Comparison of ENCODE assay signal across 17 cellular contexts in the genomic region with DNA sequence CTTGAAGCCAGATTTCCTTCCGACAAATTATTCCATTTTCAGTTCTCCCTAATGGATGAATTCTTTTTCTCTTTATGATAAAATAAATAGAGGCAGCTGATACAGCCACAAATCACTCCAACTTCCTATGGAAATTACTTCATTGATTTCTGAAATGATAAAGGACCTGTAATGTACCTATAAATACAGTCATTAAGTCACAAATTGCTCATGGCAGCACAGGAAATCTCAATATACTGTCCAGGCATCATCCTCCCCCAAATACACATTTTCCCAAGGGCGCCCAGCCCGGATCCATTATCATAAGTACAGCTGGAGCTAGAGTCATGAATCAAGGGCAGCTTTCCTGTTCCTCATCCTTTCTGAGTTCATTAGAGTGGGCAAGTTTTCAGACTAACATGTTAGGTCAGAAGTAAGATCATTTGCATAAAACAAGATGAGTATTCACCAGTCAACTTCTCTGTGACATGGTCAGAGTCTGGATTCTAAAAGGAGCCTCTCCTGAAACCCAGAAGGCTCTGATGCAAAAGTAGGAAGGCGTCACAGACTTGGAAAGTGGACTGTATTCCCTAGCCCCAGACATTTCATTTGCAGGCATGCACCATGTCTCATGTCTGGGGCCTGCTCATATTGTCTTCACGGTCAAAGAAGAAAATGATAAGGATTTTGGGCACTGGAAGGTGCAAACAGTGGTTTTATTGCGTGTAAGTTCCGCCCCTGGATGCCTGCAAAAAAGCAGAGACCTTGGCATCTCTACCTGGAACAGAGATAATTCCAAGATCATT.
DNase-seq lines count a peak whose midpoint lies in the region; ATAC-seq, FAIRE-seq and TF ChIP-seq lines count a peak whose summit lies in the region.
"Had no signal": no experiment of that assay in that cellular context is flagged by ENCODE, and none has a peak within 500 bp of the region (broad histone marks: within the 10 kb centered on the region; RNA-seq: fewer than 3 reads in every experiment).

No MANE protein-coding gene starts in this region.

- no peak for TF ChIP-seq CTCF in heart right ventricle (IDR thresholded peaks at IDR 0.05)
- TF ChIP-seq CTCF in endothelial cell of umbilical vein (IDR thresholded peaks at IDR 0.05; ENCODE audit: extremely low read depth in 1 of 2, insufficient read depth in 1 of 2, low read depth in 1 of 2, low read length in 2 of 2) = no peak
- no peak for TF ChIP-seq CTCF in spleen (IDR thresholded peaks at IDR 0.05 in 8 of 11, conservative IDR thresholded peaks at IDR 0.05 in 3 of 11)
- no peak for TF ChIP-seq CTCF in MCF 10A (IDR thresholded peaks at IDR 0.05; ENCODE audit: unreplicated experiment)

- H3K27me3 Mint-ChIP-seq in MCF 10A (ENCODE audit: insufficient read depth, unreplicated experiment) = no peaks in the 10 kb centered on the region
- H3K27me3 Mint-ChIP-seq: CD4-positive, CD25-positive, alpha-beta regulatory T cell had no signal

- no peaks in the 10 kb centered on the region for H4K20me1 ChIP-seq in endothelial cell of umbilical vein (replicated peaks; ENCODE audit: control insufficient read depth, extremely low read depth, insufficient read depth, low read length)

- H3K27me3 ChIP-seq in heart right ventricle (no peaks in the 10 kb centered on the region), endothelial cell of umbilical vein (ENCODE audit: control insufficient read depth in 2 of 2, insufficient read depth in 2 of 2, low read length in 2 of 2) (no peaks in the 10 kb centered on the region), spleen (replicated peaks in 1 of 7) (no peaks in the 10 kb centered on the region)

- POLR2A ChIA-PET in endothelial cell of umbilical vein (lab: Charles Lee) (no interaction called here), MCF 10A (lab: Yijun Ruan, JAX) (no interaction called here)

- H3K4me3 Mint-ChIP-seq in MCF 10A (ENCODE audit: unreplicated experiment) = no peak overlapping the region
- H3K4me3 Mint-ChIP-seq: CD4-positive, CD25-positive, alpha-beta regulatory T cell had no signal

- peaks cover 4% of the 10 kb centered on the region for H3K4me1 Mint-ChIP-seq in MCF 10A (ENCODE audit: insufficient read depth, unreplicated experiment)

- H3K36me3 ChIP-seq in heart right ventricle (no peaks in the 10 kb centered on the region), endothelial cell of umbilical vein (ENCODE audit: control insufficient read depth in 2 of 2, extremely low read depth in 1 of 2, insufficient read depth in 2 of 2, low read length in 2 of 2) (no peaks in the 10 kb centered on the region), spleen (no peaks in the 10 kb centered on the region)

- H3K4me1 ChIP-seq in heart right ventricle (peaks cover 2 to 95% (median 64%) of the 10 kb centered on the region in 9 donors), endothelial cell of umbilical vein (ENCODE audit: control insufficient read depth, extremely low read depth, insufficient read depth, low read length) (peaks cover 3% of the 10 kb centered on the region), spleen (peaks cover 0 to 9% (median 3%) of the 10 kb centered on the region in 6 donors)

- no peak for FAIRE-seq in endothelial cell of umbilical vein (lab: Jason Lieb, UNC)

- no peak overlapping the region for H2AFZ ChIP-seq in endothelial cell of umbilical vein (ENCODE audit: low read depth, low read length)
- H2AFZ ChIP-seq: PC-9 had no signal

- intact Hi-C loops in heart right ventricle (cut with DNase I) (loop anchor here in 6 of 10 donors (10.0 kb wide), 4 partner anchors 168 to 378 kb away; no protein-coding TSS in a partner anchor), cardiac septum (cut with DNase I) (loop anchor here (2.0 to 5.0 kb wide), 2 partner anchors 41 to 378 kb away; no protein-coding TSS in a partner anchor), endothelial cell of umbilical vein (cut with micrococcal nuclease) (no loop called here), spleen (cut with DNase I; ENCODE audit: low total_unique reads) (no loop called here), MCF 10A (cut with micrococcal nuclease) (no loop called here)

- peak in 2 of 8 donors; percentile 21 to 22 for ATAC-seq in heart right ventricle
- no peak for ATAC-seq in HG03565 (IDR thresholded peaks at IDR 0.05; ENCODE audit: unreplicated experiment)

- dilution Hi-C loops in endothelial cell of umbilical vein (cut with MboI; ENCODE audit: extremely low pct_ligation_motif_present, low sequenced_read_pairs) = no loop called here

- DNase-seq in heart right ventricle = no peak
- no peak for DNase-seq in cardiac septum (ENCODE audit: low spot score)
- DNase-seq in NCI-H748 treated with DMSO at 0.1 percent for 48 hours (lab: John Stamatoyannopoulos, UW) = peak; percentile 70
- DNase-seq in endothelial cell of umbilical vein (ENCODE audit: low read depth, low spot score) = peak; percentile 19
- no peak for DNase-seq in spleen
- no peak for DNase-seq in activated naive CD4-positive, alpha-beta T cell treated with anti-CD3 and anti-CD28 coated beads, Interleukin-2, amount 50 U/mL, for 16 hours
- DNase-seq in MCF 10A (ENCODE audit: unreplicated experiment) = no peak
- DNase-seq: CD4-positive, CD25-positive, alpha-beta regulatory T cell; DND-41; GF-D8; H7; KBM-7; NCI-H1092; NCI-H187 treated with DMSO at 0.1 percent for 48 hours; NCI-H510A treated with DMSO at 0.1 percent for 48 hours; PC-9 had no signal

- H3K27ac ChIP-seq in heart right ventricle (peak overlapping the region in 7 of 10 donors; percentile 5 to 92 (median 54)), endothelial cell of umbilical vein (ENCODE audit: insufficient read depth, low read depth, low read length) (no peak overlapping the region), spleen (peak overlapping the region; percentile 30 to 64 (median 47))
- H3K27ac ChIP-seq: PC-9 had no signal

- H3K27ac Mint-ChIP-seq in MCF 10A (ENCODE audit: low read depth, unreplicated experiment) = no peak overlapping the region
- H3K27ac Mint-ChIP-seq: CD4-positive, CD25-positive, alpha-beta regulatory T cell had no signal

- TF ChIP-seq POLR2A in endothelial cell of umbilical vein (IDR thresholded peaks at IDR 0.05; ENCODE audit: low read depth, low read length) (no peak), spleen (IDR thresholded peaks at IDR 0.05) (no peak)

- no peak overlapping the region for H3K4me2 ChIP-seq in endothelial cell of umbilical vein (ENCODE audit: insufficient read depth, low read length)
- H3K4me2 ChIP-seq: PC-9 had no signal

- no peak overlapping the region for H3K9ac ChIP-seq in endothelial cell of umbilical vein (replicated peaks; ENCODE audit: extremely low read depth, insufficient read depth, low read length)

- 73 to 79% methylated on average over 7 of the region's 7 CpGs for WGBS in heart right ventricle, 2 donors
- 60 to 79% (median 71%) methylated on average over 7 of the region's 7 CpGs for WGBS in spleen, 5 donors

- CTCF ChIA-PET in endothelial cell of umbilical vein (lab: Charles Lee) = interaction anchor here (0.9 kb wide), 1 partner anchor 9 kb away, joined by 3 read pairs; no protein-coding TSS in a partner anchor
- CTCF ChIA-PET in MCF 10A (lab: Yijun Ruan, JAX) = no interaction called here

- H3K9me3 ChIP-seq in heart right ventricle (no peaks in the 10 kb centered on the region), endothelial cell of umbilical vein (replicated peaks; ENCODE audit: control insufficient read depth, insufficient read depth, low read length) (no peaks in the 10 kb centered on the region), spleen (no peaks in the 10 kb centered on the region)

- no TSS peak for BruUV-seq in endothelial cell of umbilical vein (replicated peaks; lab: Mats Ljungman, UMichigan)
- no TSS peak for BruUV-seq in MCF 10A (replicated peaks; lab: Mats Ljungman, UMichigan)

- H3K9me1 ChIP-seq in endothelial cell of umbilical vein (replicated peaks; ENCODE audit: control insufficient read depth, extremely low read depth, insufficient read depth, low read length) = no peaks in the 10 kb centered on the region

- H3K9me3 Mint-ChIP-seq in MCF 10A (ENCODE audit: unreplicated experiment) = no peaks in the 10 kb centered on the region

- H3K79me2 ChIP-seq in endothelial cell of umbilical vein (ENCODE audit: control insufficient read depth, insufficient read depth, low read length) = no peaks in the 10 kb centered on the region

- no peaks in the 10 kb centered on the region for H3K36me3 Mint-ChIP-seq in MCF 10A (ENCODE audit: insufficient read depth, unreplicated experiment)
- H3K36me3 Mint-ChIP-seq: CD4-positive, CD25-positive, alpha-beta regulatory T cell had no signal

- no peak overlapping the region for H3K4me3 ChIP-seq in heart right ventricle
- H3K4me3 ChIP-seq in endothelial cell of umbilical vein (replicated peaks in 1 of 3; ENCODE audit: insufficient read depth in 1 of 3, low read depth in 1 of 3, low read length in 3 of 3) = no peak overlapping the region
- no peak overlapping the region for H3K4me3 ChIP-seq in spleen
- H3K4me3 ChIP-seq: PC-9 had no signal

TF ChIP-seq in endothelial cell of umbilical vein, 7 proteins besides CTCF, POLR2A, EP300 and RAD21:
- TF ChIP-seq EZH2 (IDR thresholded peaks at IDR 0.05; ENCODE audit: borderline replicate concordance, low read depth, low read length, severe bottlenecking) (no peak), POLR2AphosphoS5 (IDR thresholded peaks at IDR 0.05; ENCODE audit: insufficient read depth, low read depth, low read length) (no peak), MAX (IDR thresholded peaks at IDR 0.05; ENCODE audit: insufficient read depth, insufficient read length) (no peak), JUN (IDR thresholded peaks at IDR 0.05; ENCODE audit: borderline replicate concordance, insufficient read depth, insufficient read length, low read depth) (no peak)

Comparison
In these comparisons a context has a peak if more than half of its experiments do, and no peak if none do; other contexts are left out.
1. DNase-seq: peak in NCI-H748 treated with DMSO at 0.1 percent for 48 hours (single experiment) and endothelial cell of umbilical vein (single experiment); none in heart right ventricle (0 of 2), cardiac septum (single experiment), spleen (single experiment), activated naive CD4-positive, alpha-beta T cell treated with anti-CD3 and anti-CD28 coated beads, Interleukin-2, amount 50 U/mL, for 16 hours (single experiment) and MCF 10A (single experiment).
2. intact Hi-C loops: an anchor here in heart right ventricle (10.0 kb wide) and cardiac septum (2.0 to 5.0 kb wide); none called in endothelial cell of umbilical vein, spleen and MCF 10A.